ENCODE assay signal across 23 cellular contexts in genomic region chr17:15492186-15492585, GRCh38. TPM values are rescaled to one million over a fixed set of nuclear protein-coding genes. Genes with fewer than 3 reads are reported as not detected.
A peak's percentile ranks its signal among the peaks of the same experiment; 100 is the strongest.
DNase-seq lines count a peak whose midpoint lies in the region; ATAC-seq and TF ChIP-seq lines count a peak whose summit lies in the region.
"Had no signal": no experiment of that assay in that cellular context is flagged by ENCODE, and none has a peak within 500 bp of the region (broad histone marks: within the 10 kb centered on the region; RNA-seq: fewer than 3 reads in every experiment).

No MANE protein-coding gene starts in this region.

- H3K4me2 ChIP-seq in PC-3 (ENCODE audit: low read length), result no peak overlapping the region
- no peak overlapping the region for H3K4me2 ChIP-seq in mesendoderm (ENCODE audit: low read length)

- H2AFZ ChIP-seq in PC-3 (ENCODE audit: low read length), result no peak overlapping the region

- no peak overlapping the region for H4K5ac ChIP-seq in mesendoderm (ENCODE audit: low read length)

- peak overlapping the region; percentile 62 for H3K56ac ChIP-seq in mesendoderm (ENCODE audit: low read length)

- peaks cover 12% of the 10 kb centered on the region for H3K27me3 Mint-ChIP-seq in endothelial cell (ENCODE audit: unreplicated experiment)
- H3K27me3 Mint-ChIP-seq: CD4-positive, alpha-beta memory T cell; IgD-negative memory B cell had no signal

- no TSS peak for BruUV-seq in PC-3 (replicated peaks; lab: Mats Ljungman, UMichigan)

- POLR2A ChIA-PET in PC-3 (lab: Charles Lee; ENCODE audit: unreplicated experiment), result no interaction called here

- H3K27ac Mint-ChIP-seq in endothelial cell (ENCODE audit: unreplicated experiment), result peak overlapping the region; percentile 98
- H3K27ac Mint-ChIP-seq: IgD-negative memory B cell had no signal

- H2BK15ac ChIP-seq in mesendoderm (replicated peaks; ENCODE audit: low read depth), result no peak overlapping the region

- CTCF ChIA-PET in PC-3 (lab: Charles Lee), result no interaction called here

- no peak overlapping the region for H4K8ac ChIP-seq in mesendoderm (ENCODE audit: low read depth, low read length)

- no peak overlapping the region for H2BK5ac ChIP-seq in mesendoderm (ENCODE audit: low read length)

- no peaks in the 10 kb centered on the region for H3F3A ChIP-seq in PC-3 (ENCODE audit: low read length, unreplicated experiment)

- H3K4me3 ChIP-seq in PC-3 (ENCODE audit: low read length), result no peak overlapping the region
- no peak overlapping the region for H3K4me3 ChIP-seq in mesendoderm (ENCODE audit: low read length)
- H3K4me3 ChIP-seq in transverse colon, result no peak overlapping the region
- H3K4me3 ChIP-seq in H7 (ENCODE audit: insufficient read depth, low read depth, low read length), result no peak overlapping the region
- H3K4me3 ChIP-seq: BLaER1 treated with 17β-estradiol and CSF1 and Interleukin-3, amounts not matched to agents 10 nM and 100 nM; GM12878; SJCRH30 had no signal

- H3K4me1 ChIP-seq in PC-3 (ENCODE audit: insufficient read depth, low read length), result peaks cover 13% of the 10 kb centered on the region
- H3K4me1 ChIP-seq in mesendoderm (ENCODE audit: control insufficient read depth, low read depth, low read length), result peaks cover 15% of the 10 kb centered on the region
- peaks cover 0 to 10% (median 5%) of the 10 kb centered on the region in 4 donors for H3K4me1 ChIP-seq in transverse colon
- H3K4me1 ChIP-seq: Caco-2 had no signal

- H3K4me1 Mint-ChIP-seq in endothelial cell (ENCODE audit: unreplicated experiment), result peaks cover 47% of the 10 kb centered on the region
- H3K4me1 Mint-ChIP-seq: CD4-positive, alpha-beta memory T cell; IgD-negative memory B cell had no signal

- H3K9me2 ChIP-seq in PC-3 (replicated peaks; ENCODE audit: low read length), result no peaks in the 10 kb centered on the region

- H3K9me3 ChIP-seq in PC-3 (ENCODE audit: low read length), result no peaks in the 10 kb centered on the region
- H3K9me3 ChIP-seq in transverse colon, result no peaks in the 10 kb centered on the region
- H3K9me3 ChIP-seq: Caco-2, SJCRH30 had no signal

- H2BK120ac ChIP-seq in mesendoderm (ENCODE audit: low read depth, low read length), result no peak overlapping the region

- H3K27me3 ChIP-seq in PC-3 (ENCODE audit: low read length), result no peaks in the 10 kb centered on the region
- H3K27me3 ChIP-seq in mesendoderm (ENCODE audit: insufficient read depth, low read length, poor library complexity), result no peaks in the 10 kb centered on the region
- no peaks in the 10 kb centered on the region for H3K27me3 ChIP-seq in transverse colon
- no peaks in the 10 kb centered on the region for H3K27me3 ChIP-seq in H7 (ENCODE audit: control insufficient read depth, insufficient read depth, low read length)
- H3K27me3 ChIP-seq: BLaER1 treated with 17β-estradiol and CSF1 and Interleukin-3, amounts not matched to agents 10 nM and 100 nM; SJCRH30 had no signal

- H3K9ac ChIP-seq in PC-3 (ENCODE audit: low read length), result no peak overlapping the region
- no peak overlapping the region for H3K9ac ChIP-seq in mesendoderm (ENCODE audit: low read length)
- H3K9ac ChIP-seq: BLaER1 treated with 17β-estradiol and CSF1 and Interleukin-3, amounts not matched to agents 10 nM and 100 nM had no signal

- no peak overlapping the region for H2AK5ac ChIP-seq in mesendoderm (ENCODE audit: low read length)

- H3K4me3 Mint-ChIP-seq in endothelial cell (ENCODE audit: unreplicated experiment), result peak overlapping the region; percentile 54
- H3K4me3 Mint-ChIP-seq: CD4-positive, alpha-beta memory T cell; H9 had no signal

- ATAC-seq in PC-3 (no peak), HG03469 (IDR thresholded peaks at IDR 0.05; ENCODE audit: unreplicated experiment) (no peak), GM21529 (IDR thresholded peaks at IDR 0.05; ENCODE audit: unreplicated experiment) (no peak)
- ATAC-seq: GM12878 had no signal

- TF ChIP-seq POLR2A in transverse colon (IDR thresholded peaks at IDR 0.05), result no peak

- H3K36me3 ChIP-seq in PC-3 (ENCODE audit: low read depth, low read length), result 0 out of 2 replicates have a peak, but pooled peaks cover 4% of the 10 kb centered on the region
- peaks cover 1% of the 10 kb centered on the region for H3K36me3 ChIP-seq in mesendoderm (ENCODE audit: control insufficient read depth, insufficient read depth, low read length)
- no peaks in the 10 kb centered on the region for H3K36me3 ChIP-seq in transverse colon
- H3K36me3 ChIP-seq in H7 (replicated peaks; ENCODE audit: control insufficient read depth, insufficient read depth, low read length), result peaks cover 5% of the 10 kb centered on the region; the same call in 1 of the 2 replicates
- H3K36me3 ChIP-seq: BLaER1 treated with 17β-estradiol and CSF1 and Interleukin-3, amounts not matched to agents 10 nM and 100 nM; SJCRH30 had no signal

- H3K18ac ChIP-seq in mesendoderm (ENCODE audit: low read length), result no peak overlapping the region

- H3K79me2 ChIP-seq in PC-3 (ENCODE audit: low read length) (no peaks in the 10 kb centered on the region), mesendoderm (ENCODE audit: control insufficient read depth, insufficient read depth, low read length) (no peaks in the 10 kb centered on the region)

- in situ Hi-C loops in transverse colon (cut with MboI; ENCODE audit: low pct_ligation_motif_present in 1 of 4, low pct_unique_long_range_greater_than_20kb in 1 of 4, low sequenced_read_pairs in 3 of 4), result no loop called here

- H3K79me1 ChIP-seq in mesendoderm (ENCODE audit: low read length), result no peaks in the 10 kb centered on the region

- no peaks in the 10 kb centered on the region for H4K20me1 ChIP-seq in PC-3 (ENCODE audit: low read length)
- H4K20me1 ChIP-seq: BLaER1 treated with 17β-estradiol and CSF1 and Interleukin-3, amounts not matched to agents 10 nM and 100 nM had no signal

- no peak overlapping the region for H3K4ac ChIP-seq in mesendoderm (ENCODE audit: low read depth, low read length)

- TF ChIP-seq EP300 in transverse colon (IDR thresholded peaks at IDR 0.05; ENCODE audit: low read depth), result no peak

- no peak for TF ChIP-seq CTCF in PC-3 (conservative IDR thresholded peaks at IDR 0.05; ENCODE audit: low read depth, low read length)
- no peak for TF ChIP-seq CTCF in endothelial cell (IDR thresholded peaks at IDR 0.05; ENCODE audit: unreplicated experiment)
- TF ChIP-seq CTCF in transverse colon (IDR thresholded peaks at IDR 0.05), result no peak

- intact Hi-C loops in PC-3 (cut with micrococcal nuclease) (no loop called here), transverse colon (cut with DNase I; ENCODE audit: low total_unique reads) (no loop called here)

- WGBS in mesendoderm (ENCODE audit: extremely low coverage, insufficient coverage, low lambda C conversion rate), result no CpG with 5 or more reads among the region's 4 CpGs
- WGBS in transverse colon (ENCODE audit: low coverage in 1 of 2), 2 donors, result 92 to 93% methylated on average over 4 of the region's 4 CpGs

- H3K9me3 Mint-ChIP-seq in endothelial cell (ENCODE audit: unreplicated experiment), result no peaks in the 10 kb centered on the region
- H3K9me3 Mint-ChIP-seq: CD4-positive, alpha-beta memory T cell; IgD-negative memory B cell had no signal

- DNase-seq in PC-3, result no peak
- no peak for DNase-seq in endothelial cell (ENCODE audit: low spot score)
- DNase-seq in mesendoderm, result no peak
- no peak for DNase-seq in transverse colon
- DNase-seq in H7, result no peak
- DNase-seq: Caco-2; CD4-positive, alpha-beta memory T cell; DMS 273 treated with DMSO at 0.1 percent for 48 hours; DMS79 treated with DMSO at 0.1 percent for 48 hours; H9; Kasumi-1; NCI-H1694; NCI-H2081; NCI-H2171; NCI-H345; NCI-H524; NCI-H774; SJCRH30 had no signal

- no peak overlapping the region for H3K23ac ChIP-seq in mesendoderm (ENCODE audit: low read length)

- H3K27ac ChIP-seq in PC-3 (ENCODE audit: low read length), result peak overlapping the region; percentile 88; the same call in 1 of the 2 replicates
- H3K27ac ChIP-seq in mesendoderm (ENCODE audit: low read depth, low read length), result peak overlapping the region; percentile 62
- no peak overlapping the region for H3K27ac ChIP-seq in transverse colon
- H3K27ac ChIP-seq: SJCRH30 had no signal

- H3K36me3 Mint-ChIP-seq in endothelial cell (ENCODE audit: low read depth, unreplicated experiment), result peaks cover 22% of the 10 kb centered on the region

RNA-seq across cellular contexts. Expression of gene CDRT4, which starts 24.8 kb away (rescaled TPM):
- total RNA-seq in PC-3 (2014; rRNA removed) (5.0 and 8.9 TPM in 2 replicates), endothelial cell (ENCODE audit: unreplicated experiment) (11.7 TPM), transverse colon (10 to 100 TPM in 3 of 4 donors, 1 to 10 TPM in 1; 2.2 to 93.5 (median 14.4) TPM)
- polyA plus RNA-seq in mesendoderm (2013, experiment 1 of 2), result 6.1 TPM
- 5.9 TPM for polyA plus RNA-seq in mesendoderm (2013, experiment 2 of 2)
- total RNA-seq in H7 (2014; rRNA removed; shearing (Covaris generic)), result 3.9 and 4.7 TPM in 2 replicates

Comparison
In these comparisons a context has a peak if more than half of its experiments do, and no peak if none do; other contexts are left out.
1. H3K27ac ChIP-seq: peak in PC-3 (single experiment) and mesendoderm (single experiment); none in transverse colon (0 of 4).